Comparison of ENCODE assay signal across 24 cellular contexts in genomic region chr1:89667691-89668090, GRCh38. TPM values are rescaled to one million over a fixed set of nuclear protein-coding genes. Genes with fewer than 3 reads are reported as not detected.
DNase-seq lines count a peak whose midpoint lies in the region; ATAC-seq and FAIRE-seq lines count a peak whose summit lies in the region.
"Had no signal": no experiment of that assay in that cellular context is flagged by ENCODE, and none has a peak within 500 bp of the region (broad histone marks: within the 10 kb centered on the region; RNA-seq: fewer than 3 reads in every experiment).

No MANE protein-coding gene starts in this region.

- peaks cover 6% of the 10 kb centered on the region for H3K9me3 Mint-ChIP-seq in activated T-cell treated with anti-CD3 and anti-CD28 coated beads, Interleukin-2, amount 50 U/mL, for 24 hours
- H3K9me3 Mint-ChIP-seq in activated naive CD8-positive, alpha-beta T cell (ENCODE audit: low read depth) = no peaks in the 10 kb centered on the region
- peaks cover 0 to 11% (median 0%) of the 10 kb centered on the region in 7 donors for H3K9me3 Mint-ChIP-seq in naive B cell

- ATAC-seq in naive B cell (ENCODE audit: low read depth in 2 of 2) = no peak
- ATAC-seq in HG02759 (IDR thresholded peaks at IDR 0.05; ENCODE audit: unreplicated experiment) = no peak
- ATAC-seq: A549, pancreas, right cardiac atrium had no signal

- H3K36me3 Mint-ChIP-seq in activated T-cell treated with anti-CD3 and anti-CD28 coated beads, Interleukin-2, amount 50 U/mL, for 24 hours (ENCODE audit: low read depth) = peaks cover 88% of the 10 kb centered on the region
- peaks cover 36% of the 10 kb centered on the region for H3K36me3 Mint-ChIP-seq in activated naive CD8-positive, alpha-beta T cell
- no peaks in the 10 kb centered on the region for H3K36me3 Mint-ChIP-seq in naive B cell

- peak overlapping the region; percentile 84 for H3K27ac Mint-ChIP-seq in activated T-cell treated with anti-CD3 and anti-CD28 coated beads, Interleukin-2, amount 50 U/mL, for 24 hours
- H3K27ac Mint-ChIP-seq in activated naive CD8-positive, alpha-beta T cell = peak overlapping the region; percentile 85
- peak overlapping the region in 4 of 6 donors; percentile 11 to 88 (median 73) for H3K27ac Mint-ChIP-seq in naive B cell

- peak; percentile 62 for FAIRE-seq in GM18507 (lab: Jason Lieb, UNC)
- FAIRE-seq: A549, D721Med, pancreas had no signal

- no peak for DNase-seq in activated T-cell treated with anti-CD3 and anti-CD28 coated beads, Interleukin-2, amount 50 U/mL, for 24 hours
- DNase-seq in activated T-cell treated with anti-CD3 and anti-CD28 coated beads for 4 hours (no peak), GM18507 (ENCODE audit: extremely low spot score, insufficient read length, low read depth) (no peak), naive B cell (no peak), DMS79 treated with DMSO at 0.1 percent for 48 hours (lab: John Stamatoyannopoulos, UW) (no peak), NCI-H524 treated with DMSO at 0.1 percent for 48 hours (lab: John Stamatoyannopoulos, UW) (no peak)
- DNase-seq: activated CD4-positive, alpha-beta T cell treated with anti-CD3 and anti-CD28 coated beads, Interleukin-2, amount 50 U/mL, for 1 hour; BE2C; brain microvascular endothelial cell; colonic mucosa; GM23248; kidney glomerular epithelial cell; MV-4-11; NCI-H1694 treated with DMSO at 0.1 percent for 48 hours; NCI-H748 treated with DMSO at 0.1 percent for 48 hours; pancreas; right cardiac atrium; Right ventricle myocardium superior; stimulated activated CD4-positive, alpha-beta T cell treated with anti-CD3 and anti-CD28 coated beads, Interleukin-4, amount 100 ng/mL, for 4 hours; T-helper 1 cell had no signal

- H3K4me1 Mint-ChIP-seq in activated T-cell treated with anti-CD3 and anti-CD28 coated beads, Interleukin-2, amount 50 U/mL, for 24 hours (ENCODE audit: low read depth) = peaks cover 92% of the 10 kb centered on the region
- peaks cover 92% of the 10 kb centered on the region for H3K4me1 Mint-ChIP-seq in activated naive CD8-positive, alpha-beta T cell (ENCODE audit: low read depth)
- H3K4me1 Mint-ChIP-seq in naive B cell = peaks cover 29 to 47% (median 34%) of the 10 kb centered on the region in 3 donors

- H3K27me3 Mint-ChIP-seq in activated T-cell treated with anti-CD3 and anti-CD28 coated beads, Interleukin-2, amount 50 U/mL, for 24 hours = no peaks in the 10 kb centered on the region
- H3K27me3 Mint-ChIP-seq in activated naive CD8-positive, alpha-beta T cell = no peaks in the 10 kb centered on the region
- H3K27me3 Mint-ChIP-seq in naive B cell = no peaks in the 10 kb centered on the region

- H3K4me3 Mint-ChIP-seq in activated T-cell treated with anti-CD3 and anti-CD28 coated beads, Interleukin-2, amount 50 U/mL, for 24 hours = no peak overlapping the region
- peak overlapping the region; percentile 63 for H3K4me3 Mint-ChIP-seq in activated naive CD8-positive, alpha-beta T cell
- H3K4me3 Mint-ChIP-seq in naive B cell = no peak overlapping the region

RNA-seq across cellular contexts. Expression of gene LRRC8C, which starts 34.8 kb away (rescaled TPM):
- 1 to 10 TPM; 1.3 to 4.8 (median 2.6) TPM for polyA plus RNA-seq in naive B cell (ENCODE audit: low read depth in 6 of 6)
